In genomic region chr6:108626777-108627176, GRCh38 we compare ENCODE assay signal across 17 cellular contexts.
DNase-seq lines count a peak whose midpoint lies in the region; ATAC-seq and TF ChIP-seq lines count a peak whose summit lies in the region.
"Had no signal": no experiment of that assay in that cellular context is flagged by ENCODE, and none has a peak within 500 bp of the region (broad histone marks: within the 10 kb centered on the region; RNA-seq: fewer than 3 reads in every experiment).

No MANE protein-coding gene starts in this region.

- no peak for TF ChIP-seq POLR2A in esophagus squamous epithelium (IDR thresholded peaks at IDR 0.05)

- H3K9me2 ChIP-seq in MM.1S (replicated peaks; ENCODE audit: insufficient read depth, low read length): no peaks in the 10 kb centered on the region

- POLR2A ChIA-PET in HEK293T (lab: Yijun Ruan, JAX): no interaction called here

- peak overlapping the region; percentile 46 to 71 for H3K27ac Mint-ChIP-seq in effector memory CD8-positive, alpha-beta T cell

- WGBS in esophagus squamous epithelium, 2 donors: 80 to 90% methylated on average over 2 of the region's 2 CpGs

- peaks cover 88% of the 10 kb centered on the region for H3F3A ChIP-seq in MM.1S (ENCODE audit: insufficient read depth, low read length)

- H3K79me2 ChIP-seq in MM.1S (ENCODE audit: low read length): peaks cover 100% of the 10 kb centered on the region
- H3K79me2 ChIP-seq in osteoblast (ENCODE audit: insufficient read depth, low read length): peaks cover 94% of the 10 kb centered on the region

- DNase-seq in HEK293T (ENCODE audit: extremely low spot score) (no peak), MM.1S (no peak), osteoblast (ENCODE audit: insufficient read length, low spot score, missing footprints) (no peak), NCI-H446 (lab: John Stamatoyannopoulos, UW) (no peak), SIG-M5 treated with dmso at 0.1 percent for 504 hours (lab: John Stamatoyannopoulos, UW; ENCODE audit: unreplicated experiment) (no peak), esophagus squamous epithelium (lab: John Stamatoyannopoulos, UW) (no peak)
- no peak for DNase-seq in effector memory CD8-positive, alpha-beta T cell
- DNase-seq: AML-193, DMS79, GOT3, NCI-H1436, NCI-H2029, NCI-H526 treated with DMSO at 0.1 percent for 48 hours had no signal

- H4K20me1 ChIP-seq in MM.1S (ENCODE audit: insufficient read depth, low read length) (peaks cover 13% of the 10 kb centered on the region; the same call in 1 of the 2 replicates), osteoblast (ENCODE audit: insufficient read depth, low read length) (peaks cover 63% of the 10 kb centered on the region)

- no peaks in the 10 kb centered on the region for H3K27me3 Mint-ChIP-seq in effector memory CD8-positive, alpha-beta T cell

- H3K9ac ChIP-seq in MM.1S (ENCODE audit: low read length): peak overlapping the region; percentile 48

- H3K27me3 ChIP-seq in MM.1S (replicated peaks; ENCODE audit: insufficient read depth, low read length) (no peaks in the 10 kb centered on the region), osteoblast (ENCODE audit: insufficient read depth, low read length) (no peaks in the 10 kb centered on the region), esophagus squamous epithelium (no peaks in the 10 kb centered on the region)
- H3K27me3 ChIP-seq: SJSA1 had no signal

- CTCF ChIA-PET in HEK293T (lab: Yijun Ruan, JAX): interaction anchor here (1.1 kb wide), 1 partner anchor 13 kb away, joined by 4 read pairs; no protein-coding TSS in a partner anchor

- peaks cover 3% of the 10 kb centered on the region for H3K36me3 Mint-ChIP-seq in effector memory CD8-positive, alpha-beta T cell (ENCODE audit: insufficient read depth)

- H3K4me1 ChIP-seq in MM.1S (ENCODE audit: low read length) (peaks cover 97% of the 10 kb centered on the region), osteoblast (ENCODE audit: insufficient read depth, low read length) (peaks cover 24% of the 10 kb centered on the region), esophagus squamous epithelium (peaks cover 6 to 93% (median 44%) of the 10 kb centered on the region in 3 donors)

- peaks cover 39 to 82% of the 10 kb centered on the region in 2 donors for H3K4me1 Mint-ChIP-seq in effector memory CD8-positive, alpha-beta T cell (ENCODE audit: low read depth in 2 of 2)

- H3K4me2 ChIP-seq in MM.1S (ENCODE audit: low read depth, low read length): peak overlapping the region; percentile 68
- no peak overlapping the region for H3K4me2 ChIP-seq in osteoblast (ENCODE audit: insufficient read depth, low read length)

- H2AFZ ChIP-seq in MM.1S (ENCODE audit: low read length) (no peak overlapping the region), osteoblast (ENCODE audit: low read length) (no peak overlapping the region)

- H3K36me3 ChIP-seq in MM.1S (replicated peaks; ENCODE audit: insufficient read depth, low read length) (no peaks in the 10 kb centered on the region), osteoblast (ENCODE audit: insufficient read depth, low read length) (no peaks in the 10 kb centered on the region), esophagus squamous epithelium (no peaks in the 10 kb centered on the region)
- H3K36me3 ChIP-seq: SJSA1 had no signal

- intact Hi-C loops in esophagus squamous epithelium (cut with DNase I): no loop called here

- TF ChIP-seq CTCF in MM.1S (IDR thresholded peaks at IDR 0.05; ENCODE audit: low read length) (no peak), osteoblast (IDR thresholded peaks at IDR 0.05; ENCODE audit: extremely low read depth, low read depth, low read length) (no peak), esophagus squamous epithelium (IDR thresholded peaks at IDR 0.05) (no peak)

- H3K4me3 ChIP-seq in MM.1S (ENCODE audit: low read length) (peak overlapping the region; percentile 17; the same call in 1 of the 2 replicates), osteoblast (ENCODE audit: insufficient read depth, low read length) (no peak overlapping the region), esophagus squamous epithelium (no peak overlapping the region)
- H3K4me3 ChIP-seq: SJSA1 had no signal

- H3K9me3 ChIP-seq in MM.1S (replicated peaks; ENCODE audit: insufficient read depth, low read length): no peaks in the 10 kb centered on the region
- no peaks in the 10 kb centered on the region for H3K9me3 ChIP-seq in osteoblast (ENCODE audit: low read depth, low read length)
- no peaks in the 10 kb centered on the region for H3K9me3 ChIP-seq in esophagus squamous epithelium
- H3K9me3 ChIP-seq: SJSA1 had no signal

- H3K9me3 Mint-ChIP-seq in effector memory CD8-positive, alpha-beta T cell: no peaks in the 10 kb centered on the region

- peak overlapping the region; percentile 70; the same call in 1 of the 2 replicates for H3K27ac ChIP-seq in MM.1S (ENCODE audit: low read length)
- H3K27ac ChIP-seq in osteoblast (ENCODE audit: low read depth, low read length): peak overlapping the region; percentile 38
- H3K27ac ChIP-seq in esophagus squamous epithelium: no peak overlapping the region
- H3K27ac ChIP-seq: C4-2B, SJSA1 had no signal

- no peak for ATAC-seq in effector memory CD8-positive, alpha-beta T cell (replicated peaks)
- ATAC-seq: HCT116, Panc1 had no signal

- H3K4me3 Mint-ChIP-seq in effector memory CD8-positive, alpha-beta T cell: no peak overlapping the region

TF ChIP-seq in HEK293T, 16 proteins besides CTCF, POLR2A, EP300 and RAD21:
- no peak for TF ChIP-seq FOXA1 (IDR thresholded peaks at IDR 0.05)
- TF ChIP-seq, protein P1, sequence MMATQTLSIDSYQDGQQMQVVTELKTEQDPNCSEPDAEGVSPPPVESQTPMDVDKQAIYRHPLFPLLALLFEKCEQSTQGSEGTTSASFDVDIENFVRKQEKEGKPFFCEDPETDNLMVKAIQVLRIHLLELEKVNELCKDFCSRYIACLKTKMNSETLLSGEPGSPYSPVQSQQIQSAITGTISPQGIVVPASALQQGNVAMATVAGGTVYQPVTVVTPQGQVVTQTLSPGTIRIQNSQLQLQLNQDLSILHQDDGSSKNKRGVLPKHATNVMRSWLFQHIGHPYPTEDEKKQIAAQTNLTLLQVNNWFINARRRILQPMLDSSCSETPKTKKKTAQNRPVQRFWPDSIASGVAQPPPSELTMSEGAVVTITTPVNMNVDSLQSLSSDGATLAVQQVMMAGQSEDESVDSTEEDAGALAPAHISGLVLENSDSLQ (IDR thresholded peaks at IDR 0.05): 0 out of 2 replicates have a peak, but pooled peaks have one; percentile 12
TF ChIP-seq in HEK293T: peak in this region for 1.

Comparison
In these comparisons a context has a peak if more than half of its experiments do, and no peak if none do; other contexts are left out.
1. H3K27ac ChIP-seq: peak in MM.1S (single experiment) and osteoblast (single experiment); none in esophagus squamous epithelium (0 of 4).